ENCODE assay signal across 1 cellular context in genomic region chr10:28991738-28992270, GRCh38.
TF ChIP-seq lines count a peak whose summit lies in the region.

No MANE protein-coding gene starts in this region.

TF ChIP-seq in HepG2, 621 proteins besides CTCF, POLR2A, EP300 and RAD21 (continued from another document):
- TF ChIP-seq ZGPAT (CRISPR knock-in tag; IDR thresholded peaks at IDR 0.05) (0 out of 2 replicates have a peak, but pooled peaks have one; percentile 37), ZNF713 (CRISPR knock-in tag; IDR thresholded peaks at IDR 0.05) (no peak)
